In genomic region chrX:25016938-25017598, GRCh38 we compare ENCODE assay signal across 1 cellular context.
TF ChIP-seq lines count a peak whose summit lies in the region.

No MANE protein-coding gene starts in this region.

TF ChIP-seq in GM23338, 12 proteins besides CTCF, POLR2A, EP300 and RAD21 (continued from another document):
- TF ChIP-seq ZNF462 (CRISPR knock-in tag; IDR thresholded peaks at IDR 0.05) = no peak
- no peak for TF ChIP-seq POLR2AphosphoS5 (IDR thresholded peaks at IDR 0.05; ENCODE audit: low read depth)
- no peak for TF ChIP-seq NANOG (IDR thresholded peaks at IDR 0.05; ENCODE audit: borderline replicate concordance)
- TF ChIP-seq, protein P1, sequence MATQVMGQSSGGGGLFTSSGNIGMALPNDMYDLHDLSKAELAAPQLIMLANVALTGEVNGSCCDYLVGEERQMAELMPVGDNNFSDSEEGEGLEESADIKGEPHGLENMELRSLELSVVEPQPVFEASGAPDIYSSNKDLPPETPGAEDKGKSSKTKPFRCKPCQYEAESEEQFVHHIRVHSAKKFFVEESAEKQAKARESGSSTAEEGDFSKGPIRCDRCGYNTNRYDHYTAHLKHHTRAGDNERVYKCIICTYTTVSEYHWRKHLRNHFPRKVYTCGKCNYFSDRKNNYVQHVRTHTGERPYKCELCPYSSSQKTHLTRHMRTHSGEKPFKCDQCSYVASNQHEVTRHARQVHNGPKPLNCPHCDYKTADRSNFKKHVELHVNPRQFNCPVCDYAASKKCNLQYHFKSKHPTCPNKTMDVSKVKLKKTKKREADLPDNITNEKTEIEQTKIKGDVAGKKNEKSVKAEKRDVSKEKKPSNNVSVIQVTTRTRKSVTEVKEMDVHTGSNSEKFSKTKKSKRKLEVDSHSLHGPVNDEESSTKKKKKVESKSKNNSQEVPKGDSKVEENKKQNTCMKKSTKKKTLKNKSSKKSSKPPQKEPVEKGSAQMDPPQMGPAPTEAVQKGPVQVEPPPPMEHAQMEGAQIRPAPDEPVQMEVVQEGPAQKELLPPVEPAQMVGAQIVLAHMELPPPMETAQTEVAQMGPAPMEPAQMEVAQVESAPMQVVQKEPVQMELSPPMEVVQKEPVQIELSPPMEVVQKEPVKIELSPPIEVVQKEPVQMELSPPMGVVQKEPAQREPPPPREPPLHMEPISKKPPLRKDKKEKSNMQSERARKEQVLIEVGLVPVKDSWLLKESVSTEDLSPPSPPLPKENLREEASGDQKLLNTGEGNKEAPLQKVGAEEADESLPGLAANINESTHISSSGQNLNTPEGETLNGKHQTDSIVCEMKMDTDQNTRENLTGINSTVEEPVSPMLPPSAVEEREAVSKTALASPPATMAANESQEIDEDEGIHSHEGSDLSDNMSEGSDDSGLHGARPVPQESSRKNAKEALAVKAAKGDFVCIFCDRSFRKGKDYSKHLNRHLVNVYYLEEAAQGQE (IDR thresholded peaks at IDR 0.05; ENCODE audit: unreplicated experiment) = no peak
TF ChIP-seq in GM23338: peak in this region for 0.
